In genomic region chr17:39197380-39198185, GRCh38 we compare ENCODE assay signal across 8 cellular contexts. TPM values are rescaled to one million over a fixed set of nuclear protein-coding genes. Genes with fewer than 3 reads are reported as not detected.
DNase-seq lines count a peak whose midpoint lies in the region; ATAC-seq and TF ChIP-seq lines count a peak whose summit lies in the region.

TSS of gene CACNB1 (minus strand) at chr17:39197669. CDS start at chr17:39197495, 174 bp downstream.

- peaks cover 22% of the 10 kb centered on the region for H3K36me3 ChIP-seq in Karpas-422 (ENCODE audit: insufficient read depth, low read length)
- peaks cover 21% of the 10 kb centered on the region for H3K36me3 ChIP-seq in SK-N-MC (ENCODE audit: insufficient read depth, low read length)

- H2AFZ ChIP-seq in Karpas-422 (ENCODE audit: low read length): 0 out of 2 replicates have a peak within 1 kb of the TSS, but pooled peaks have one; percentile 18

- peaks cover 70% of the 10 kb centered on the region for H3K4me1 ChIP-seq in Karpas-422 (ENCODE audit: low read length)

- H3K27ac ChIP-seq in Karpas-422 (ENCODE audit: low read length) (peak within 1 kb of the TSS; percentile 88), SK-N-MC (no peak within 1 kb of the TSS)

- TF ChIP-seq CTCF in omental fat pad (IDR thresholded peaks at IDR 0.05): no peak

- no peaks in the 10 kb centered on the region for H3K9me2 ChIP-seq in Karpas-422 (replicated peaks; ENCODE audit: insufficient read depth, low read length)

- H3K9ac ChIP-seq in Karpas-422 (ENCODE audit: low read length): peak within 1 kb of the TSS; percentile 90
- H3K9ac ChIP-seq in SK-N-MC (ENCODE audit: insufficient read length): peak within 1 kb of the TSS; percentile 75

- H4K20me1 ChIP-seq in Karpas-422 (ENCODE audit: insufficient read depth, low read depth, low read length): peaks cover 19% of the 10 kb centered on the region

- H3K9me3 ChIP-seq in Karpas-422 (ENCODE audit: low read length): no peaks in the 10 kb centered on the region
- no peaks in the 10 kb centered on the region for H3K9me3 ChIP-seq in SK-N-MC (ENCODE audit: low read depth, low read length)

- H3K4me3 ChIP-seq in Karpas-422 (ENCODE audit: low read length) (peak within 1 kb of the TSS; percentile 77), SK-N-MC (peak within 1 kb of the TSS; percentile 90)

- peak within 1 kb of the TSS; percentile 97 for H3K4me2 ChIP-seq in Karpas-422 (ENCODE audit: low read depth, low read length, poor library complexity, severe bottlenecking)

- H3K27me3 ChIP-seq in Karpas-422 (ENCODE audit: low read length): no peaks in the 10 kb centered on the region

- ATAC-seq in omental fat pad (ENCODE audit: low FRiP score): peak; percentile 55
- no peak for ATAC-seq in HG03439 (IDR thresholded peaks at IDR 0.05; ENCODE audit: unreplicated experiment)

- peaks cover 65% of the 10 kb centered on the region for H3K79me2 ChIP-seq in Karpas-422 (ENCODE audit: low read length)

- DNase-seq in ELF-1 (ENCODE audit: low read depth, low spot score) (peak; percentile 76), Karpas-422 (peak; percentile 94), SK-N-MC (ENCODE audit: low read depth, low spot score) (no peak), globus pallidus (ENCODE audit: low spot score) (peak; percentile 57), omental fat pad (ENCODE audit: low spot score) (peak; percentile 44), superior temporal gyrus (ENCODE audit: extremely low spot score) (peak; percentile 55)
- peak; percentile 67 for DNase-seq in activated naive CD4-positive, alpha-beta T cell treated with anti-CD3 and anti-CD28 coated beads, Interleukin-2, amount 50 U/mL, for 16 hours

RNA-seq across cellular contexts. Expression of gene CACNB1, which starts in this region (rescaled TPM):
- 9.1 and 13.6 TPM in 2 replicates for total RNA-seq in Karpas-422 (2014; rRNA removed; shearing (Covaris generic); ENCODE audit: low replicate concordance)
- total RNA-seq in omental fat pad: 1 to 10 TPM; 3.2 to 3.7 (median 3.5) TPM
